10 cellular contexts compared by ENCODE assay signal in genomic region chr1:234899041-234899787, GRCh38.
DNase-seq lines count a peak whose midpoint lies in the region; ATAC-seq, FAIRE-seq and TF ChIP-seq lines count a peak whose summit lies in the region.
"Had no signal": no experiment of that assay in that cellular context is flagged by ENCODE, and none has a peak within 500 bp of the region (broad histone marks: within the 10 kb centered on the region; RNA-seq: fewer than 3 reads in every experiment).

No MANE protein-coding gene starts in this region.

- no peak overlapping the region for H3K4me3 Mint-ChIP-seq in CD4-positive, alpha-beta memory T cell
- H3K4me3 Mint-ChIP-seq: T-helper 1 cell treated with Interleukin-12 subunit alpha and Interleukin-12 subunit beta and Interleukin-4 antibody, amounts not matched to agents 30 μg/mL and 1 μg/mL, for 36 hours had no signal

- H3K27ac Mint-ChIP-seq in CD4-positive, alpha-beta memory T cell, result no peak overlapping the region
- H3K27ac Mint-ChIP-seq: T-helper 1 cell treated with Interleukin-12 subunit alpha and Interleukin-12 subunit beta and Interleukin-4 antibody, amounts not matched to agents 30 μg/mL and 1 μg/mL, for 36 hours had no signal

- DNase-seq in Daoy (ENCODE audit: low read depth), result peak; percentile 55
- peak; percentile 91 for DNase-seq in NCI-H2171 treated with DMSO at 0.1 percent for 48 hours (lab: John Stamatoyannopoulos, UW)
- DNase-seq in endothelial cell of umbilical vein (ENCODE audit: low read depth, low spot score), result peak; percentile 49
- DNase-seq in T-helper 2 cell, result no peak
- no peak for DNase-seq in prostate gland (ENCODE audit: low spot score)
- DNase-seq in CD4-positive, alpha-beta memory T cell, result no peak
- DNase-seq: DMS 273 treated with DMSO at 0.1 percent for 48 hours had no signal

- peak overlapping the region; percentile 32 for H2AFZ ChIP-seq in endothelial cell of umbilical vein (ENCODE audit: low read depth, low read length)

- CTCF ChIA-PET in endothelial cell of umbilical vein (lab: Charles Lee), result no interaction called here
- CTCF ChIA-PET in CD4-positive, alpha-beta memory T cell (lab: Charles Lee; ENCODE audit: partially characterized antibody), result no interaction called here

- no peaks in the 10 kb centered on the region for H3K36me3 Mint-ChIP-seq in CD4-positive, alpha-beta memory T cell

- no peaks in the 10 kb centered on the region for H3K9me3 Mint-ChIP-seq in CD4-positive, alpha-beta memory T cell
- H3K9me3 Mint-ChIP-seq: T-helper 1 cell treated with Interleukin-12 subunit alpha and Interleukin-12 subunit beta and Interleukin-4 antibody, amounts not matched to agents 30 μg/mL and 1 μg/mL, for 36 hours had no signal

- H4K20me1 ChIP-seq in endothelial cell of umbilical vein (replicated peaks; ENCODE audit: control insufficient read depth, extremely low read depth, insufficient read depth, low read length), result no peaks in the 10 kb centered on the region

- ATAC-seq in HG03469 (IDR thresholded peaks at IDR 0.05; ENCODE audit: unreplicated experiment), result no peak

- POLR2A ChIA-PET in endothelial cell of umbilical vein (lab: Charles Lee), result no interaction called here
- POLR2A ChIA-PET in CD4-positive, alpha-beta memory T cell (lab: Charles Lee; ENCODE audit: partially characterized antibody), result no interaction called here

- H3K27me3 ChIP-seq in endothelial cell of umbilical vein (ENCODE audit: control insufficient read depth in 2 of 2, insufficient read depth in 2 of 2, low read length in 2 of 2), result no peaks in the 10 kb centered on the region
- H3K27me3 ChIP-seq in mucosa of stomach (ENCODE audit: control insufficient read depth, insufficient read depth, low read length), result no peaks in the 10 kb centered on the region
- H3K27me3 ChIP-seq in prostate gland (replicated peaks; ENCODE audit: insufficient read depth), result no peaks in the 10 kb centered on the region
- no peaks in the 10 kb centered on the region for H3K27me3 ChIP-seq in CD4-positive, alpha-beta memory T cell (ENCODE audit: insufficient read depth, low read length)

- H3K9me3 ChIP-seq in endothelial cell of umbilical vein (replicated peaks; ENCODE audit: control insufficient read depth, insufficient read depth, low read length), result no peaks in the 10 kb centered on the region
- no peaks in the 10 kb centered on the region for H3K9me3 ChIP-seq in mucosa of stomach (ENCODE audit: control insufficient read depth, low read length)
- H3K9me3 ChIP-seq in prostate gland, result no peaks in the 10 kb centered on the region
- no peaks in the 10 kb centered on the region for H3K9me3 ChIP-seq in CD4-positive, alpha-beta memory T cell (ENCODE audit: control insufficient read depth in 1 of 2, low read length in 2 of 2)

- H3K27ac ChIP-seq in endothelial cell of umbilical vein (ENCODE audit: insufficient read depth, low read depth, low read length) (no peak overlapping the region), prostate gland (no peak overlapping the region)
- no peak overlapping the region for H3K27ac ChIP-seq in CD4-positive, alpha-beta memory T cell (ENCODE audit: low read depth, low read length)

- WGBS in prostate gland, result 69% methylated on average over 12 of the region's 12 CpGs

- H3K36me3 ChIP-seq in endothelial cell of umbilical vein (ENCODE audit: control insufficient read depth in 2 of 2, extremely low read depth in 1 of 2, insufficient read depth in 2 of 2, low read length in 2 of 2), result no peaks in the 10 kb centered on the region
- no peaks in the 10 kb centered on the region for H3K36me3 ChIP-seq in mucosa of stomach (ENCODE audit: control insufficient read depth, insufficient read depth, low read length)
- H3K36me3 ChIP-seq in prostate gland, result no peaks in the 10 kb centered on the region
- H3K36me3 ChIP-seq in CD4-positive, alpha-beta memory T cell (ENCODE audit: insufficient read depth, low read length), result no peaks in the 10 kb centered on the region

- dilution Hi-C loops in endothelial cell of umbilical vein (cut with MboI; ENCODE audit: extremely low pct_ligation_motif_present, low sequenced_read_pairs), result no loop called here

- H3K9me1 ChIP-seq in endothelial cell of umbilical vein (replicated peaks; ENCODE audit: control insufficient read depth, extremely low read depth, insufficient read depth, low read length), result no peaks in the 10 kb centered on the region

- intact Hi-C loops in endothelial cell of umbilical vein (cut with micrococcal nuclease), result no loop called here
- intact Hi-C loops in prostate gland (cut with DNase I), result no loop called here
- intact Hi-C loops in CD4-positive, alpha-beta memory T cell (cut with micrococcal nuclease), result no loop called here

- H3K79me2 ChIP-seq in endothelial cell of umbilical vein (ENCODE audit: control insufficient read depth, insufficient read depth, low read length), result no peaks in the 10 kb centered on the region

- no TSS peak for BruUV-seq in endothelial cell of umbilical vein (replicated peaks; lab: Mats Ljungman, UMichigan)

- H3K4me3 ChIP-seq in endothelial cell of umbilical vein (replicated peaks in 1 of 3; ENCODE audit: insufficient read depth in 1 of 3, low read depth in 1 of 3, low read length in 3 of 3) (no peak overlapping the region), mucosa of stomach (ENCODE audit: low read length) (no peak overlapping the region), prostate gland (no peak overlapping the region)
- no peak overlapping the region for H3K4me3 ChIP-seq in CD4-positive, alpha-beta memory T cell (ENCODE audit: low read length in 2 of 2)

- no peak for TF ChIP-seq CTCF in endothelial cell of umbilical vein (IDR thresholded peaks at IDR 0.05; ENCODE audit: extremely low read depth in 1 of 2, insufficient read depth in 1 of 2, low read depth in 1 of 2, low read length in 2 of 2)
- no peak for TF ChIP-seq CTCF in prostate gland (IDR thresholded peaks at IDR 0.05)

- H3K9ac ChIP-seq in endothelial cell of umbilical vein (replicated peaks; ENCODE audit: extremely low read depth, insufficient read depth, low read length) (no peak overlapping the region), mucosa of stomach (ENCODE audit: low read length) (peak overlapping the region; percentile 19)

- peak; percentile 68 for FAIRE-seq in endothelial cell of umbilical vein (lab: Jason Lieb, UNC)

- H3K4me1 ChIP-seq in endothelial cell of umbilical vein (ENCODE audit: control insufficient read depth, extremely low read depth, insufficient read depth, low read length) (peaks cover 22% of the 10 kb centered on the region), mucosa of stomach (ENCODE audit: control insufficient read depth, insufficient read depth, low read length) (peaks cover 21% of the 10 kb centered on the region), prostate gland (replicated peaks) (peaks cover 5% of the 10 kb centered on the region)
- H3K4me1 ChIP-seq in CD4-positive, alpha-beta memory T cell (ENCODE audit: insufficient read depth, low read length), result peaks cover 4% of the 10 kb centered on the region

- no peak overlapping the region for H3K4me2 ChIP-seq in endothelial cell of umbilical vein (ENCODE audit: insufficient read depth, low read length)

- no peak for TF ChIP-seq POLR2A in endothelial cell of umbilical vein (IDR thresholded peaks at IDR 0.05; ENCODE audit: low read depth, low read length)
- no peak for TF ChIP-seq POLR2A in prostate gland (IDR thresholded peaks at IDR 0.05)

- no peaks in the 10 kb centered on the region for H3K27me3 Mint-ChIP-seq in CD4-positive, alpha-beta memory T cell

- H3K4me1 Mint-ChIP-seq in CD4-positive, alpha-beta memory T cell, result peaks cover 7 to 17% (median 13%) of the 10 kb centered on the region in 4 donors

TF ChIP-seq in endothelial cell of umbilical vein, 7 proteins besides CTCF, POLR2A, EP300 and RAD21:
- TF ChIP-seq POLR2AphosphoS5 (IDR thresholded peaks at IDR 0.05; ENCODE audit: insufficient read depth, low read depth, low read length) (no peak), JUN (IDR thresholded peaks at IDR 0.05; ENCODE audit: borderline replicate concordance, insufficient read depth, insufficient read length, low read depth) (no peak), FOS (IDR thresholded peaks at IDR 0.05; ENCODE audit: borderline replicate concordance, insufficient read depth, low read length) (no peak), GATA2 (IDR thresholded peaks at IDR 0.05; ENCODE audit: insufficient read depth, insufficient read length, low read depth, low read length) (no peak), MYC (IDR thresholded peaks at IDR 0.05; ENCODE audit: low read depth, low read length) (no peak), MAX (IDR thresholded peaks at IDR 0.05; ENCODE audit: insufficient read depth, insufficient read length) (no peak), EZH2 (IDR thresholded peaks at IDR 0.05; ENCODE audit: borderline replicate concordance, low read depth, low read length, severe bottlenecking) (no peak)
TF ChIP-seq in endothelial cell of umbilical vein: peak in this region for 0.

Comparison
In these comparisons a context has a peak if more than half of its experiments do, and no peak if none do; other contexts are left out.
1. DNase-seq: peak in Daoy (single experiment), NCI-H2171 treated with DMSO at 0.1 percent for 48 hours (single experiment) and endothelial cell of umbilical vein (single experiment); none in T-helper 2 cell (0 of 5), prostate gland (single experiment) and CD4-positive, alpha-beta memory T cell (0 of 5).